ENCODE assay signal across 1 cellular context in the genomic region with DNA sequence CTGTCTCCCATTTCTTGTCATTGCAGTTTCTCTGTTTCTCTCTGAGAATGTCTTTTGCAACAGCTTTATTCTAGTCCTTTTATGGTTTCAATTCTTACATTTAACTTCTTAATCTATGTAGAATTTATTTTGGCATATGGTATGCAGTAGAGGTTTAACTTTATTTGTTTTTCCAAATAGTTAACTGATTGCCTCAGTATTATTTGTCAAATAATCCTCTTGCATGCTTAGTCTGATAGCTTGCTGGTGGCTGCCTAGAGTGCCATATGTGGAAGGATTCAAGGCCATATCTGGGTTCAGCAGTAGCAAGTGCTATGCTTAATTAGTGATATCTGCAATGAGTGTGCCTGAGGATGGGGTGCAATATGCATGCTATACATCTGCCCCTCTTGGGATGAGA.
TF ChIP-seq lines count a peak whose summit lies in the region.

No MANE protein-coding gene starts in this region.

TF ChIP-seq in SK-N-SH, 30 proteins besides CTCF, POLR2A, EP300 and RAD21:
- TF ChIP-seq, protein P1, sequence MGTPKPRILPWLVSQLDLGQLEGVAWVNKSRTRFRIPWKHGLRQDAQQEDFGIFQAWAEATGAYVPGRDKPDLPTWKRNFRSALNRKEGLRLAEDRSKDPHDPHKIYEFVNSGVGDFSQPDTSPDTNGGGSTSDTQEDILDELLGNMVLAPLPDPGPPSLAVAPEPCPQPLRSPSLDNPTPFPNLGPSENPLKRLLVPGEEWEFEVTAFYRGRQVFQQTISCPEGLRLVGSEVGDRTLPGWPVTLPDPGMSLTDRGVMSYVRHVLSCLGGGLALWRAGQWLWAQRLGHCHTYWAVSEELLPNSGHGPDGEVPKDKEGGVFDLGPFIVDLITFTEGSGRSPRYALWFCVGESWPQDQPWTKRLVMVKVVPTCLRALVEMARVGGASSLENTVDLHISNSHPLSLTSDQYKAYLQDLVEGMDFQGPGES (IDR thresholded peaks at IDR 0.05; ENCODE audit: low read depth, low read length) = no peak
- no peak for TF ChIP-seq ELF1 (IDR thresholded peaks at IDR 0.05)
- no peak for TF ChIP-seq GATA2 (CRISPR knock-in tag; IDR thresholded peaks at IDR 0.05)
- TF ChIP-seq POLR2AphosphoS5 (IDR thresholded peaks at IDR 0.05; ENCODE audit: low read depth, low read length) = no peak
- no peak for TF ChIP-seq NFIC (IDR thresholded peaks at IDR 0.05; ENCODE audit: borderline replicate concordance)
- TF ChIP-seq MEF2A (IDR thresholded peaks at IDR 0.05; ENCODE audit: borderline replicate concordance, low read depth) = no peak
- no peak for TF ChIP-seq RFX5 (IDR thresholded peaks at IDR 0.05; ENCODE audit: low read length)
- TF ChIP-seq, protein P2, sequence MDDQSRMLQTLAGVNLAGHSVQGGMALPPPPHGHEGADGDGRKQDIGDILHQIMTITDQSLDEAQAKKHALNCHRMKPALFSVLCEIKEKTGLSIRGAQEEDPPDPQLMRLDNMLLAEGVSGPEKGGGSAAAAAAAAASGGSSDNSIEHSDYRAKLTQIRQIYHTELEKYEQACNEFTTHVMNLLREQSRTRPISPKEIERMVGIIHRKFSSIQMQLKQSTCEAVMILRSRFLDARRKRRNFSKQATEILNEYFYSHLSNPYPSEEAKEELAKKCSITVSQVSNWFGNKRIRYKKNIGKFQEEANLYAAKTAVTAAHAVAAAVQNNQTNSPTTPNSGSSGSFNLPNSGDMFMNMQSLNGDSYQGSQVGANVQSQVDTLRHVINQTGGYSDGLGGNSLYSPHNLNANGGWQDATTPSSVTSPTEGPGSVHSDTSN (IDR thresholded peaks at IDR 0.05) = no peak
- TF ChIP-seq EZH2phosphoT487 (IDR thresholded peaks at IDR 0.05; ENCODE audit: borderline replicate concordance, low read depth) = no peak
- no peak for TF ChIP-seq SMC3 (IDR thresholded peaks at IDR 0.05; ENCODE audit: low read depth, low read length)
- no peak for TF ChIP-seq RXRA (IDR thresholded peaks at IDR 0.05; ENCODE audit: borderline replicate concordance, low read depth)
- no peak for TF ChIP-seq GABPA (IDR thresholded peaks at IDR 0.05; ENCODE audit: low read depth)
- TF ChIP-seq YY1 (IDR thresholded peaks at IDR 0.05; ENCODE audit: low read depth) = no peak
- no peak for TF ChIP-seq FOXM1 (IDR thresholded peaks at IDR 0.05; ENCODE audit: low read depth)
